ENCODE assay signal across 8 cellular contexts in the genomic region with DNA sequence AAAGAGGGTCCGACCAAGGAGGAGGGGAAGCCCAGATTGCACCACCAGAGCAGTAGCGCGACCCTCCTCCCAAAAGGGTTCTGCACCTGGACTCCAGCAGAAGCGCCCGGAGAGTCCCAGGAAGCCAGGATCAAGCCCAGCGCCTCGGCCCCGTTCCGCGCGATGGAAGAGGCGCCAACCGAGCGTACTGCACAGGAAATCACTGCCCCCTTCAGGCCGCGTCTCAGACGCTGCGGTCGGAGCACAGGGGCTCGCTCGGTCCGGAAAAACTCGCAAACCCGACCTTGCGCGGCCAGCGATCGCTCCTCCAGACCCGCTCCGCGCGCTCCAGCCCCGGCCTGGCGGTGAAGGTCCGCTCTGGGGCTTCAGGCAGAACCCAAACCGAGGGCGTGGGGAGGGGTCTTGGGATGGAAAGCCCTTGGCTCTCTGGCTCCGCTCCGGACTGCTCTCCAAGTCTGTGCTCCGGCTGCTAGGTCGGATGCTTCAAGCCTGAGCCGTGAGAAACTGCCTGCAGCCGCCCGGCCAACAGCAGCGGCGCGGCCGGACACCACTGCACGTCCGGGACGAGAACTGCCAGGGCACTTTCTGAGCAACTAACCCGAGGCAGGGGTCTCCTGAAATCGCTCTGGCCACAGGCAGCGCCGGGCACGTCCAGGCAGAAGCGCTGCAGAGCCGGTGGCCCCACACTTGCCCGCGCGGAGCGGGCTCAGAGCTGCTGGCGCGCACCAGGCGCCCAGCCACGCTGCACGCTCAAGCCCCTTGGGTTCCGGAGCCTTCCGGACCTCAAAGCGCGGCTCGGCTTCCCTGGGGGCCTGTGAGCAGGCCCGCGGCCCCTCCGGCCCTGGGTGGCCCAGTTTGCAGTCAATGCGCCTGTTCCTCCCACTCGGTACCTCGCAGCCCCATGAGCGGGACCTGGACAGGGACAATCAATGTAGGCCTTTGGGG. TPM values are rescaled to one million over a fixed set of nuclear protein-coding genes. Genes with fewer than 3 reads are reported as not detected.
DNase-seq lines count a peak whose midpoint lies in the region; ATAC-seq and TF ChIP-seq lines count a peak whose summit lies in the region.

No MANE protein-coding gene starts in this region.

- H3K9me3 ChIP-seq in iPS-18c (ENCODE audit: control insufficient read depth, insufficient read depth, low read length), result no peaks in the 10 kb centered on the region

- TF ChIP-seq CTCF in astrocyte of the spinal cord (IDR thresholded peaks at IDR 0.05; ENCODE audit: low read depth, low read length), result peak; percentile 73

- H3K4me3 ChIP-seq in astrocyte of the spinal cord (ENCODE audit: low read depth, low read length), result peak overlapping the region; percentile 6
- peak overlapping the region; percentile 55 for H3K4me3 ChIP-seq in iPS-18c (ENCODE audit: insufficient read depth, low read depth, low read length)

- ATAC-seq in stimulated activated naive CD8-positive, alpha-beta T cell treated with anti-CD3 and anti-CD28 coated beads, Interleukin-15, Interleukin-2, amounts not matched to agents 100 U/mL and 50 U/mL, for 24 hours, result peak; percentile 14
- ATAC-seq in HG02885 (IDR thresholded peaks at IDR 0.05; ENCODE audit: poor library complexity, unreplicated experiment), result no peak

- DNase-seq in A172 (ENCODE audit: low spot score), result peak; percentile 60
- peak; percentile 70 for DNase-seq in GM04504 (ENCODE audit: low read depth)
- peak; percentile 19 for DNase-seq in NCI-H2029 (lab: John Stamatoyannopoulos, UW)
- peak; percentile 70 for DNase-seq in astrocyte of the spinal cord (ENCODE audit: low read depth, low spot score)
- peak; percentile 44 for DNase-seq in stimulated activated naive CD8-positive, alpha-beta T cell treated with anti-CD3 and anti-CD28 coated beads, Interleukin-15, Interleukin-2, amounts not matched to agents 100 U/mL and 50 U/mL, for 24 hours
- DNase-seq in RKO (ENCODE audit: low spot score), result no peak

- in situ Hi-C loops in astrocyte of the spinal cord (cut with HindIII; ENCODE audit: low sequenced_read_pairs), result no loop called here

RNA-seq across cellular contexts. Expression of a gene that starts 1.3 kb away (rescaled TPM):
- 0.69 and 0.74 TPM in 2 replicates for total RNA-seq in A172 (2014; rRNA removed; shearing (Covaris generic))
